Comparison of ENCODE assay signal across 1 cellular context in genomic region chr17:8253801-8254200, GRCh38.
TF ChIP-seq lines count a peak whose summit lies in the region.

No MANE protein-coding gene starts in this region.

TF ChIP-seq in Ishikawa, 13 proteins besides CTCF, POLR2A, EP300 and RAD21 (continued from another document):
- TF ChIP-seq MAX (IDR thresholded peaks at IDR 0.05) (no peak), USF1 (IDR thresholded peaks at IDR 0.05) (no peak), ZBTB7A (IDR thresholded peaks at IDR 0.05; ENCODE audit: low read depth) (no peak), EGR1 (IDR thresholded peaks at IDR 0.05) (no peak), NFIC (IDR thresholded peaks at IDR 0.05) (no peak), TCF12 (IDR thresholded peaks at IDR 0.05; ENCODE audit: low read depth) (no peak), CREB1 (IDR thresholded peaks at IDR 0.05; ENCODE audit: low read depth) (no peak), CEBPB (IDR thresholded peaks at IDR 0.05) (no peak), YY1 (IDR thresholded peaks at IDR 0.05; ENCODE audit: low read depth) (no peak)
TF ChIP-seq in Ishikawa: peak in this region for 0.
